26 cellular contexts compared by ENCODE assay signal in genomic region chr15:41622901-41623300, GRCh38. TPM values are rescaled to one million over a fixed set of nuclear protein-coding genes. Genes with fewer than 3 reads are reported as not detected.
DNase-seq lines count a peak whose midpoint lies in the region; ATAC-seq and TF ChIP-seq lines count a peak whose summit lies in the region.
"Had no signal": no experiment of that assay in that cellular context is flagged by ENCODE, and none has a peak within 500 bp of the region (broad histone marks: within the 10 kb centered on the region; RNA-seq: fewer than 3 reads in every experiment).

No MANE protein-coding gene starts in this region.

- POLR2A ChIA-PET in T-cell (lab: Charles Lee) (no interaction called here), WTC11 (lab: Charles Lee) (no interaction called here)

- ATAC-seq in T-cell (replicated peaks in 1 of 4) (no peak), WTC11 (no peak)
- ATAC-seq in stimulated activated effector memory CD8-positive, alpha-beta T cell treated with anti-CD3 and anti-CD28 coated beads, Interleukin-12 subunit alpha, Interleukin-12 subunit beta, amount 100 ng/mL, for 72 hours: no peak
- ATAC-seq: activated CD8-positive, alpha-beta T cell treated with anti-CD3 and anti-CD28 coated beads, Interleukin-2, amount 10 ng/mL, durations not matched to agents 7 days and 5 days; left lung had no signal

- peaks cover 21% of the 10 kb centered on the region for H3K4me1 Mint-ChIP-seq in activated naive CD4-positive, alpha-beta T cell treated with anti-CD3 and anti-CD28 coated beads, Interleukin-2, amount 50 U/mL, for 24 hours
- H3K4me1 Mint-ChIP-seq in T-cell (peaks cover 16 to 19% (median 16%) of the 10 kb centered on the region in 3 donors), WTC11 (peaks cover 7% of the 10 kb centered on the region)
- H3K4me1 Mint-ChIP-seq in stimulated activated effector memory CD8-positive, alpha-beta T cell treated with anti-CD3 and anti-CD28 coated beads, Interleukin-12 subunit alpha, Interleukin-12 subunit beta, amount 100 ng/mL, for 72 hours: peaks cover 14% of the 10 kb centered on the region

- H3K27ac ChIP-seq in caudate nucleus (ENCODE audit: low read depth, low read length): no peak overlapping the region
- H3K27ac ChIP-seq: BLaER1, cardiac muscle cell, Peyer's patch had no signal

- no peak for TF ChIP-seq CTCF in fibroblast of the aortic adventitia (IDR thresholded peaks at IDR 0.05; ENCODE audit: insufficient read depth, low read length)
- TF ChIP-seq CTCF in WTC11 (IDR thresholded peaks at IDR 0.05): no peak

- H3K4me3 ChIP-seq in fibroblast of the aortic adventitia (ENCODE audit: low read depth, low read length): no peak overlapping the region
- H3K4me3 ChIP-seq: BLaER1, cardiac muscle cell, HAP-1, Peyer's patch had no signal

- H3K36me3 Mint-ChIP-seq in activated naive CD4-positive, alpha-beta T cell treated with anti-CD3 and anti-CD28 coated beads, Interleukin-2, amount 50 U/mL, for 24 hours: peaks cover 2% of the 10 kb centered on the region
- no peaks in the 10 kb centered on the region for H3K36me3 Mint-ChIP-seq in T-cell
- H3K36me3 Mint-ChIP-seq in stimulated activated effector memory CD8-positive, alpha-beta T cell treated with anti-CD3 and anti-CD28 coated beads, Interleukin-12 subunit alpha, Interleukin-12 subunit beta, amount 100 ng/mL, for 72 hours: no peaks in the 10 kb centered on the region
- peaks cover 3% of the 10 kb centered on the region; the same call in 1 of the 2 replicates for H3K36me3 Mint-ChIP-seq in WTC11

- H3K27me3 Mint-ChIP-seq in activated naive CD4-positive, alpha-beta T cell treated with anti-CD3 and anti-CD28 coated beads, Interleukin-2, amount 50 U/mL, for 24 hours: no peaks in the 10 kb centered on the region
- no peaks in the 10 kb centered on the region for H3K27me3 Mint-ChIP-seq in T-cell
- H3K27me3 Mint-ChIP-seq in WTC11 (ENCODE audit: low read depth): peaks cover 42% of the 10 kb centered on the region

- CTCF ChIA-PET in T-cell (lab: Charles Lee): interaction anchor here in 1 of 2 donors (0.7 to 2.4 kb wide), 2 partner anchors 19 to 300 kb away, joined by 3 to 9 read pairs; no protein-coding TSS in a partner anchor
- CTCF ChIA-PET in WTC11 (lab: Charles Lee): no interaction called here

- DNase-seq in activated naive CD4-positive, alpha-beta T cell treated with Interleukin-2 at 50 U/mL for 16 hours: no peak
- DNase-seq in T-cell: no peak
- peak; percentile 73 for DNase-seq in fibroblast of the aortic adventitia (ENCODE audit: low read depth)
- DNase-seq in stimulated activated effector memory CD8-positive, alpha-beta T cell treated with anti-CD3 and anti-CD28 coated beads, Interleukin-12 subunit alpha, Interleukin-12 subunit beta, amount 100 ng/mL, for 72 hours (ENCODE audit: low spot score in 2 of 2): no peak
- DNase-seq in activated effector memory CD4-positive, alpha-beta T cell treated with anti-CD3 and anti-CD28 coated beads, Interleukin-2, amount 50 U/mL, for 16 hours: no peak
- no peak for DNase-seq in WTC11 (ENCODE audit: low spot score)
- DNase-seq in caudate nucleus (lab: John Stamatoyannopoulos, UW): no peak
- DNase-seq: activated CD4-positive, CD25-positive, alpha-beta regulatory T cell treated with anti-CD3 and anti-CD28 coated beads, Interleukin-2, amount 50 U/mL, for 72 hours; activated CD8-positive, alpha-beta T cell treated with anti-CD3 and anti-CD28 coated beads, Interleukin-2, amount 10 ng/mL, durations not matched to agents 7 days and 5 days; activated naive CD4-positive, alpha-beta T cell; cortex of kidney; left lung; mesenchymal stem cell; MM.1S; NCI-H1417; NCI-H2029 treated with DMSO at 0.1 percent for 48 hours; NCI-H2227 treated with DMSO at 0.1 percent for 48 hours; NCI-H69; occipital lobe; Peyer's patch; SHP77 treated with DMSO at 0.1 percent for 48 hours; small intestine had no signal

- H3K9me3 Mint-ChIP-seq in activated naive CD4-positive, alpha-beta T cell treated with anti-CD3 and anti-CD28 coated beads, Interleukin-2, amount 50 U/mL, for 24 hours: peaks cover 5% of the 10 kb centered on the region
- H3K9me3 Mint-ChIP-seq in T-cell (peaks cover 2 to 4% (median 3%) of the 10 kb centered on the region in 3 donors), WTC11 (peaks cover 8% of the 10 kb centered on the region)
- H3K9me3 Mint-ChIP-seq in stimulated activated effector memory CD8-positive, alpha-beta T cell treated with anti-CD3 and anti-CD28 coated beads, Interleukin-12 subunit alpha, Interleukin-12 subunit beta, amount 100 ng/mL, for 72 hours: no peaks in the 10 kb centered on the region

- H3K27ac Mint-ChIP-seq in activated naive CD4-positive, alpha-beta T cell treated with anti-CD3 and anti-CD28 coated beads, Interleukin-2, amount 50 U/mL, for 24 hours: no peak overlapping the region
- no peak overlapping the region for H3K27ac Mint-ChIP-seq in T-cell
- no peak overlapping the region for H3K27ac Mint-ChIP-seq in stimulated activated effector memory CD8-positive, alpha-beta T cell treated with anti-CD3 and anti-CD28 coated beads, Interleukin-12 subunit alpha, Interleukin-12 subunit beta, amount 100 ng/mL, for 72 hours
- H3K27ac Mint-ChIP-seq in WTC11: no peak overlapping the region
- H3K27ac Mint-ChIP-seq: activated CD8-positive, alpha-beta T cell treated with anti-CD3 and anti-CD28 coated beads, Interleukin-2, amount 10 ng/mL, durations not matched to agents 7 days and 5 days had no signal

- H3K4me3 Mint-ChIP-seq in activated naive CD4-positive, alpha-beta T cell treated with anti-CD3 and anti-CD28 coated beads, Interleukin-2, amount 50 U/mL, for 24 hours: peak overlapping the region; percentile 23
- H3K4me3 Mint-ChIP-seq in T-cell: peak overlapping the region in 2 of 3 donors; percentile 78 to 79
- H3K4me3 Mint-ChIP-seq in stimulated activated effector memory CD8-positive, alpha-beta T cell treated with anti-CD3 and anti-CD28 coated beads, Interleukin-12 subunit alpha, Interleukin-12 subunit beta, amount 100 ng/mL, for 72 hours: peak overlapping the region; percentile 75
- no peak overlapping the region for H3K4me3 Mint-ChIP-seq in WTC11
- H3K4me3 Mint-ChIP-seq: activated CD8-positive, alpha-beta T cell treated with anti-CD3 and anti-CD28 coated beads, Interleukin-2, amount 10 ng/mL, durations not matched to agents 7 days and 5 days had no signal

TF ChIP-seq in WTC11, 78 proteins besides CTCF, POLR2A, EP300 and RAD21 (continues in another document):
- TF ChIP-seq PRRX2 (CRISPR knock-in tag; IDR thresholded peaks at IDR 0.05) (no peak), RORB (CRISPR knock-in tag; IDR thresholded peaks at IDR 0.05) (no peak), ZNF423 (CRISPR knock-in tag; IDR thresholded peaks at IDR 0.05) (no peak), NR3C1 (CRISPR knock-in tag; conservative IDR thresholded peaks at IDR 0.05; ENCODE audit: low read depth) (no peak), TP53 (CRISPR knock-in tag; IDR thresholded peaks at IDR 0.05) (no peak), ATF6 (CRISPR knock-in tag; IDR thresholded peaks at IDR 0.05) (no peak), NR1H2 (CRISPR knock-in tag; IDR thresholded peaks at IDR 0.05) (no peak), ZNF532 (CRISPR knock-in tag; IDR thresholded peaks at IDR 0.05; ENCODE audit: borderline replicate concordance) (no peak)

RNA-seq across cellular contexts. Expression of gene MGA, which starts 37.3 kb away (rescaled TPM):
- total RNA-seq in T-cell (10 to 100 TPM; 49.7 to 58.7 (median 54.7) TPM), fibroblast of the aortic adventitia (ENCODE audit: low replicate concordance) (49.2 and 64.6 TPM in 2 replicates), WTC11 (2021) (35.9 to 36.9 TPM (median 36.4 TPM) in 3 replicates)
